ENCODE assay signal across 16 cellular contexts in the genomic region with DNA sequence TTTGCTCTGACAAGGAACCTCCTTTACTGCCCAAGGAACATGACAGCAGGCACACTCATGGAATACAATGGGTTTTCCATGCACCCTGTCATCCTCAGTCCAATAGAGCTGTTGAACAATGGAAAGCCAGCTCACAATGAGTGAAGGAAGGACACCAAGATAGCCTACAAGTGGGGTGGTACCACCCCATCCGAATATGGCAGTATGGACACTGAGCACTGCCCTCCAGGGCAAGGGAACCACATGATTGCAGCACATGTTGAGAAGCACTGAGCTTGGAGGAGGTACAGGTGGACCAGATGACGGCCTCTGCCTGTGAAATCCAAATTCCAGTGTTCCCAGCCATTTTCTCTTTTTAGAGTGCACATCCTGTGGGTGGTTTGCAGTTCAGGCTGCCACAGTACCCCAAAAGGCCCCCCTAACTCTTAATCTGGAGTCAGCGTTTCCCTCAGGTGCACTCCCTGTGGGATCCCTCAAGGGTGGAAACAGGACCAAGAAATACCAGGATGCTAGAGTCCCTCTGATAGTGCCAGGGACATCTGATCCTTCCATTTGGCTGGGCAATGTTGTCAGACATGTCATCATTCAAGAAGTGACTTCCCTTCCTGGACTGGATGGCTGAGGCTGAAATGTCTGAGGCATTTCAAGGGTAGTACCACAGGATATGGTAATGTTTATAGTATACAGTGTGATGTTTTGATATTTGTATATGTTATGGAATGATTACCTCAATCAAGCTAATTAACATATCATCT. TPM values are rescaled to one million over a fixed set of nuclear protein-coding genes. Genes with fewer than 3 reads are reported as not detected.
DNase-seq lines count a peak whose midpoint lies in the region; ATAC-seq, FAIRE-seq and TF ChIP-seq lines count a peak whose summit lies in the region.
"Had no signal": no experiment of that assay in that cellular context is flagged by ENCODE, and none has a peak within 500 bp of the region (broad histone marks: within the 10 kb centered on the region; RNA-seq: fewer than 3 reads in every experiment).

No MANE protein-coding gene starts in this region.

- intact Hi-C loops in natural killer cell (cut with micrococcal nuclease) = no loop called here

- H3K79me2 ChIP-seq in astrocyte (ENCODE audit: insufficient read depth, low read length) = no peaks in the 10 kb centered on the region

- H3K4me1 ChIP-seq in astrocyte (ENCODE audit: insufficient read depth, low read length) = no peaks in the 10 kb centered on the region
- H3K4me1 ChIP-seq: A549, Caco-2 had no signal

- no peaks in the 10 kb centered on the region for H3K36me3 ChIP-seq in astrocyte (ENCODE audit: insufficient read depth, low read length)

- H3K4me2 ChIP-seq in astrocyte (ENCODE audit: low read length) = no peak overlapping the region
- H3K4me2 ChIP-seq: A549 had no signal

- no peaks in the 10 kb centered on the region for H3K9me3 ChIP-seq in astrocyte (ENCODE audit: insufficient read depth, low read depth, low read length)
- H3K9me3 ChIP-seq: A549, Caco-2 had no signal

- H3K27me3 ChIP-seq in astrocyte (ENCODE audit: insufficient read depth, low read length) = no peaks in the 10 kb centered on the region

- no peaks in the 10 kb centered on the region for H3K27me3 Mint-ChIP-seq in natural killer cell treated with Interleukin-12 subunit alpha and Interleukin-12 subunit beta and Interleukin-15 and Interleukin-18, amount 100 ng/mL, for 72 hours
- H3K27me3 Mint-ChIP-seq in natural killer cell (ENCODE audit: low read depth in 2 of 2) (no peaks in the 10 kb centered on the region), astrocyte (ENCODE audit: low read depth, unreplicated experiment) (no peaks in the 10 kb centered on the region)

- no peak overlapping the region for H2AFZ ChIP-seq in astrocyte (ENCODE audit: low read depth, low read length)

- peak; percentile 23 for FAIRE-seq in astrocyte (lab: Jason Lieb, UNC)
- FAIRE-seq: A549, H1 had no signal

- no peaks in the 10 kb centered on the region for H3K9me3 Mint-ChIP-seq in natural killer cell treated with Interleukin-12 subunit alpha and Interleukin-12 subunit beta and Interleukin-15 and Interleukin-18, amount 100 ng/mL, for 72 hours
- H3K9me3 Mint-ChIP-seq in natural killer cell (no peaks in the 10 kb centered on the region), astrocyte (ENCODE audit: unreplicated experiment) (no peaks in the 10 kb centered on the region)
- H3K9me3 Mint-ChIP-seq in stimulated activated effector memory CD8-positive, alpha-beta T cell treated with anti-CD3 and anti-CD28 coated beads, Interleukin-12 subunit alpha, Interleukin-12 subunit beta, amount 100 ng/mL, for 72 hours = no peaks in the 10 kb centered on the region
- H3K9me3 Mint-ChIP-seq: CD14-positive monocyte; CD8-positive, alpha-beta T cell had no signal

- TF ChIP-seq CTCF in natural killer cell (IDR thresholded peaks at IDR 0.05) (no peak), astrocyte (IDR thresholded peaks at IDR 0.05; ENCODE audit: insufficient read depth, low read depth, low read length) (no peak)

- no peak overlapping the region for H3K27ac ChIP-seq in astrocyte (ENCODE audit: low read depth, low read length)
- H3K27ac ChIP-seq: A549, HL-60 had no signal

- peak; percentile 27 to 45 for ATAC-seq in natural killer cell treated with Interleukin-12 subunit alpha and Interleukin-12 subunit beta and Interleukin-15 and Interleukin-18, amount 100 ng/mL, for 72 hours
- ATAC-seq in natural killer cell = no peak
- ATAC-seq in stimulated activated effector memory CD8-positive, alpha-beta T cell treated with anti-CD3 and anti-CD28 coated beads, Interleukin-12 subunit alpha, Interleukin-12 subunit beta, amount 100 ng/mL, for 72 hours = peak; percentile 16
- ATAC-seq: A549; CD8-positive, alpha-beta T cell; HCT116 had no signal

- peaks cover 3% of the 10 kb centered on the region in 2 donors for H3K4me1 Mint-ChIP-seq in natural killer cell treated with Interleukin-12 subunit alpha and Interleukin-12 subunit beta and Interleukin-15 and Interleukin-18, amount 100 ng/mL, for 72 hours (ENCODE audit: low read depth in 2 of 2)
- H3K4me1 Mint-ChIP-seq in natural killer cell (no peaks in the 10 kb centered on the region), astrocyte (ENCODE audit: low read depth, unreplicated experiment) (no peaks in the 10 kb centered on the region)
- H3K4me1 Mint-ChIP-seq in stimulated activated effector memory CD8-positive, alpha-beta T cell treated with anti-CD3 and anti-CD28 coated beads, Interleukin-12 subunit alpha, Interleukin-12 subunit beta, amount 100 ng/mL, for 72 hours = no peaks in the 10 kb centered on the region
- H3K4me1 Mint-ChIP-seq: CD14-positive monocyte had no signal

- H3K9ac ChIP-seq in astrocyte (ENCODE audit: low read length) = no peak overlapping the region

- H4K20me1 ChIP-seq in astrocyte (ENCODE audit: insufficient read depth, low read length) = no peaks in the 10 kb centered on the region

- H3K36me3 Mint-ChIP-seq in natural killer cell treated with Interleukin-12 subunit alpha and Interleukin-12 subunit beta and Interleukin-15 and Interleukin-18, amount 100 ng/mL, for 72 hours = peaks cover 17% of the 10 kb centered on the region
- H3K36me3 Mint-ChIP-seq in natural killer cell = peaks cover 7% of the 10 kb centered on the region
- H3K36me3 Mint-ChIP-seq in astrocyte (ENCODE audit: low read depth, unreplicated experiment) = no peaks in the 10 kb centered on the region
- peaks cover 34% of the 10 kb centered on the region for H3K36me3 Mint-ChIP-seq in stimulated activated effector memory CD8-positive, alpha-beta T cell treated with anti-CD3 and anti-CD28 coated beads, Interleukin-12 subunit alpha, Interleukin-12 subunit beta, amount 100 ng/mL, for 72 hours

- H3K4me3 ChIP-seq in astrocyte (ENCODE audit: insufficient read depth, low read depth, low read length) = no peak overlapping the region
- H3K4me3 ChIP-seq: A549 had no signal

- DNase-seq in natural killer cell treated with Interleukin-12 subunit alpha and Interleukin-12 subunit beta and Interleukin-15 and Interleukin-18, amount 100 ng/mL, for 72 hours (ENCODE audit: low spot score) = no peak
- DNase-seq in natural killer cell (no peak), OCI-M1 (lab: John Stamatoyannopoulos, UW) (peak; percentile 16), astrocyte (ENCODE audit: low read depth) (no peak), cortex of kidney (lab: John Stamatoyannopoulos, UW) (no peak), Ammon's horn (ENCODE audit: low spot score) (no peak)
- no peak for DNase-seq in stimulated activated effector memory CD8-positive, alpha-beta T cell treated with anti-CD3 and anti-CD28 coated beads, Interleukin-12 subunit alpha, Interleukin-12 subunit beta, amount 100 ng/mL, for 72 hours (ENCODE audit: low spot score in 2 of 2)
- DNase-seq: Caco-2; CD8-positive, alpha-beta T cell; DND-41; GDM1 had no signal

- no peak overlapping the region for H3K4me3 Mint-ChIP-seq in natural killer cell treated with Interleukin-12 subunit alpha and Interleukin-12 subunit beta and Interleukin-15 and Interleukin-18, amount 100 ng/mL, for 72 hours
- H3K4me3 Mint-ChIP-seq in natural killer cell (no peak overlapping the region), astrocyte (ENCODE audit: unreplicated experiment) (no peak overlapping the region)
- no peak overlapping the region for H3K4me3 Mint-ChIP-seq in stimulated activated effector memory CD8-positive, alpha-beta T cell treated with anti-CD3 and anti-CD28 coated beads, Interleukin-12 subunit alpha, Interleukin-12 subunit beta, amount 100 ng/mL, for 72 hours
- H3K4me3 Mint-ChIP-seq: CD14-positive monocyte; CD8-positive, alpha-beta T cell had no signal

- H3K27ac Mint-ChIP-seq in natural killer cell treated with Interleukin-12 subunit alpha and Interleukin-12 subunit beta and Interleukin-15 and Interleukin-18, amount 100 ng/mL, for 72 hours = no peak overlapping the region
- H3K27ac Mint-ChIP-seq in natural killer cell (no peak overlapping the region), astrocyte (ENCODE audit: unreplicated experiment) (no peak overlapping the region)
- no peak overlapping the region for H3K27ac Mint-ChIP-seq in stimulated activated effector memory CD8-positive, alpha-beta T cell treated with anti-CD3 and anti-CD28 coated beads, Interleukin-12 subunit alpha, Interleukin-12 subunit beta, amount 100 ng/mL, for 72 hours
- H3K27ac Mint-ChIP-seq: CD8-positive, alpha-beta T cell had no signal

RNA-seq across cellular contexts. Expression of gene SMC2, which starts 48.9 kb away (rescaled TPM):
- 10 to 100 TPM; 34.4 to 54.0 TPM for total RNA-seq in natural killer cell treated with Interleukin-12 subunit alpha and Interleukin-12 subunit beta and Interleukin-15 and Interleukin-18, amount 100 ng/mL, for 72 hours
- total RNA-seq in natural killer cell (1 to 10 TPM; 6.7 to 9.9 (median 9.5) TPM), astrocyte (9.4 and 9.8 TPM in 2 replicates)

Comparison
In these comparisons a context has a peak if more than half of its experiments do, and no peak if none do; other contexts are left out.
1. ATAC-seq: peak in natural killer cell treated with Interleukin-12 subunit alpha and Interleukin-12 subunit beta and Interleukin-15 and Interleukin-18, amount 100 ng/mL, for 72 hours (2 of 2) and stimulated activated effector memory CD8-positive, alpha-beta T cell treated with anti-CD3 and anti-CD28 coated beads, Interleukin-12 subunit alpha, Interleukin-12 subunit beta, amount 100 ng/mL, for 72 hours (single experiment); none in natural killer cell (0 of 3).